9 cellular contexts compared by ENCODE assay signal in genomic region chr10:92695679-92696605, GRCh38. TPM values are rescaled to one million over a fixed set of nuclear protein-coding genes. Genes with fewer than 3 reads are reported as not detected.
DNase-seq lines count a peak whose midpoint lies in the region; ATAC-seq and TF ChIP-seq lines count a peak whose summit lies in the region.
"Had no signal": no experiment of that assay in that cellular context is flagged by ENCODE, and none has a peak within 500 bp of the region (broad histone marks: within the 10 kb centered on the region; RNA-seq: fewer than 3 reads in every experiment).

No MANE protein-coding gene starts in this region.

- H3K27me3 ChIP-seq in HUES48 (ENCODE audit: control insufficient read depth, insufficient read depth, low read length) (peaks cover 99% of the 10 kb centered on the region), liver (ENCODE audit: control insufficient read depth in 4 of 4, insufficient read depth in 4 of 4, low read length in 3 of 4) (no peaks in the 10 kb centered on the region)

- H3K9me3 ChIP-seq in HUES48 (ENCODE audit: control insufficient read depth, insufficient read depth, low read length) (no peaks in the 10 kb centered on the region), liver (ENCODE audit: control insufficient read depth in 4 of 4, low read length in 3 of 4) (no peaks in the 10 kb centered on the region), mucosa of descending colon (no peaks in the 10 kb centered on the region)

- intact Hi-C loops in mucosa of descending colon (cut with DNase I, micrococcal nuclease): no loop called here

- H3K36me3 ChIP-seq in HUES48 (ENCODE audit: control insufficient read depth, insufficient read depth, low read length) (no peaks in the 10 kb centered on the region; the same call in 1 of the 2 replicates), liver (ENCODE audit: control insufficient read depth in 4 of 4, insufficient read depth in 3 of 4, low read depth in 1 of 4, low read length in 3 of 4) (peaks cover 0 to 15% (median 3%) of the 10 kb centered on the region in 4 donors), mucosa of descending colon (ENCODE audit: low read depth) (no peaks in the 10 kb centered on the region)

- no peak for ATAC-seq in mucosa of descending colon
- no peak for ATAC-seq in HG02981 (IDR thresholded peaks at IDR 0.05; ENCODE audit: unreplicated experiment)

- no peak overlapping the region for H3K9ac ChIP-seq in HUES48 (ENCODE audit: low read depth, low read length)
- peak overlapping the region; percentile 59 to 92 for H3K9ac ChIP-seq in liver (ENCODE audit: low read depth in 1 of 2, low read length in 2 of 2)

- H3K4me1 ChIP-seq in HUES48 (ENCODE audit: control insufficient read depth, insufficient read depth, low read length): peaks cover 30% of the 10 kb centered on the region
- peaks cover 18 to 64% (median 43%) of the 10 kb centered on the region in 4 donors for H3K4me1 ChIP-seq in liver (ENCODE audit: control insufficient read depth in 4 of 4, insufficient read depth in 4 of 4, low read length in 3 of 4)
- H3K4me1 ChIP-seq in mucosa of descending colon (ENCODE audit: low read depth): peaks cover 3% of the 10 kb centered on the region

- no peaks in the 10 kb centered on the region for H3K36me3 Mint-ChIP-seq in type B pancreatic cell
- H3K36me3 Mint-ChIP-seq: activated naive CD8-positive, alpha-beta T cell treated with anti-CD3 and anti-CD28 coated beads for 36 hours had no signal

- 34% methylated on average over 61 of the region's 61 CpGs for WGBS in liver

- DNase-seq in coronary artery (ENCODE audit: low spot score) (no peak), type B pancreatic cell (ENCODE audit: extremely low spot score, unreplicated experiment) (no peak), hippocampal formation (lab: John Stamatoyannopoulos, UW) (no peak), mucosa of descending colon (no peak)
- DNase-seq: activated naive CD8-positive, alpha-beta T cell treated with anti-CD3 and anti-CD28 coated beads for 36 hours had no signal

- peaks cover 94% of the 10 kb centered on the region for H3K27me3 Mint-ChIP-seq in type B pancreatic cell

- peak overlapping the region; percentile 70 for H3K4me3 Mint-ChIP-seq in type B pancreatic cell
- H3K4me3 Mint-ChIP-seq: activated naive CD8-positive, alpha-beta T cell treated with anti-CD3 and anti-CD28 coated beads for 36 hours had no signal

- H3K27ac Mint-ChIP-seq in type B pancreatic cell: no peak overlapping the region
- H3K27ac Mint-ChIP-seq: activated naive CD8-positive, alpha-beta T cell treated with anti-CD3 and anti-CD28 coated beads for 36 hours had no signal

- no peak for TF ChIP-seq RAD21 in liver (IDR thresholded peaks at IDR 0.05)

- no peak for TF ChIP-seq CTCF in coronary artery (IDR thresholded peaks at IDR 0.05)
- TF ChIP-seq CTCF in liver (IDR thresholded peaks at IDR 0.05; ENCODE audit: low read depth, low read length, missing input control): no peak
- TF ChIP-seq CTCF in type B pancreatic cell (conservative IDR thresholded peaks at IDR 0.05): no peak
- TF ChIP-seq CTCF in mucosa of descending colon (IDR thresholded peaks at IDR 0.05): no peak

- peaks cover 5% of the 10 kb centered on the region for H3K4me1 Mint-ChIP-seq in type B pancreatic cell (ENCODE audit: unreplicated experiment)

- H3K27ac ChIP-seq in HUES48 (ENCODE audit: low read depth, low read length) (no peak overlapping the region), coronary artery (no peak overlapping the region), liver (ENCODE audit: low read depth in 1 of 2, low read length in 2 of 2) (peak overlapping the region; percentile 91 to 97)
- H3K27ac ChIP-seq: VCaP had no signal

- H3K4me3 ChIP-seq in HUES48 (ENCODE audit: low read depth, low read length): peak overlapping the region; percentile 57
- H3K4me3 ChIP-seq in coronary artery: peak overlapping the region; percentile 57
- H3K4me3 ChIP-seq in liver (ENCODE audit: low read depth in 1 of 3, low read length in 3 of 3): peak overlapping the region; percentile 11 to 48 (median 24)
- no peak overlapping the region for H3K4me3 ChIP-seq in mucosa of descending colon

- no peaks in the 10 kb centered on the region for H3K9me3 Mint-ChIP-seq in type B pancreatic cell
- H3K9me3 Mint-ChIP-seq: activated naive CD8-positive, alpha-beta T cell treated with anti-CD3 and anti-CD28 coated beads for 36 hours had no signal

TF ChIP-seq in liver, 16 proteins besides CTCF, POLR2A, EP300 and RAD21:
- TF ChIP-seq TAF1 (conservative IDR thresholded peaks at IDR 0.05) (no peak), FOXA2 (IDR thresholded peaks at IDR 0.05) (peak; percentile 10), NR2F2 (IDR thresholded peaks at IDR 0.05) (no peak), JUND (IDR thresholded peaks at IDR 0.05) (no peak), MAX (IDR thresholded peaks at IDR 0.05) (no peak), FOXA1 (IDR thresholded peaks at IDR 0.05) (no peak), RXRA (IDR thresholded peaks at IDR 0.05) (no peak), EGR1 (IDR thresholded peaks at IDR 0.05; ENCODE audit: low read depth in 2 of 2) (no peak), YY1 (IDR thresholded peaks at IDR 0.05) (no peak), HNF4A (conservative IDR thresholded peaks at IDR 0.05) (no peak), HNF4G (IDR thresholded peaks at IDR 0.05) (no peak), GABPA (IDR thresholded peaks at IDR 0.05 in 1 of 2, conservative IDR thresholded peaks at IDR 0.05 in 1 of 2) (no peak), SP1 (IDR thresholded peaks at IDR 0.05) (no peak)
- TF ChIP-seq, protein P1, sequence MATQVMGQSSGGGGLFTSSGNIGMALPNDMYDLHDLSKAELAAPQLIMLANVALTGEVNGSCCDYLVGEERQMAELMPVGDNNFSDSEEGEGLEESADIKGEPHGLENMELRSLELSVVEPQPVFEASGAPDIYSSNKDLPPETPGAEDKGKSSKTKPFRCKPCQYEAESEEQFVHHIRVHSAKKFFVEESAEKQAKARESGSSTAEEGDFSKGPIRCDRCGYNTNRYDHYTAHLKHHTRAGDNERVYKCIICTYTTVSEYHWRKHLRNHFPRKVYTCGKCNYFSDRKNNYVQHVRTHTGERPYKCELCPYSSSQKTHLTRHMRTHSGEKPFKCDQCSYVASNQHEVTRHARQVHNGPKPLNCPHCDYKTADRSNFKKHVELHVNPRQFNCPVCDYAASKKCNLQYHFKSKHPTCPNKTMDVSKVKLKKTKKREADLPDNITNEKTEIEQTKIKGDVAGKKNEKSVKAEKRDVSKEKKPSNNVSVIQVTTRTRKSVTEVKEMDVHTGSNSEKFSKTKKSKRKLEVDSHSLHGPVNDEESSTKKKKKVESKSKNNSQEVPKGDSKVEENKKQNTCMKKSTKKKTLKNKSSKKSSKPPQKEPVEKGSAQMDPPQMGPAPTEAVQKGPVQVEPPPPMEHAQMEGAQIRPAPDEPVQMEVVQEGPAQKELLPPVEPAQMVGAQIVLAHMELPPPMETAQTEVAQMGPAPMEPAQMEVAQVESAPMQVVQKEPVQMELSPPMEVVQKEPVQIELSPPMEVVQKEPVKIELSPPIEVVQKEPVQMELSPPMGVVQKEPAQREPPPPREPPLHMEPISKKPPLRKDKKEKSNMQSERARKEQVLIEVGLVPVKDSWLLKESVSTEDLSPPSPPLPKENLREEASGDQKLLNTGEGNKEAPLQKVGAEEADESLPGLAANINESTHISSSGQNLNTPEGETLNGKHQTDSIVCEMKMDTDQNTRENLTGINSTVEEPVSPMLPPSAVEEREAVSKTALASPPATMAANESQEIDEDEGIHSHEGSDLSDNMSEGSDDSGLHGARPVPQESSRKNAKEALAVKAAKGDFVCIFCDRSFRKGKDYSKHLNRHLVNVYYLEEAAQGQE (IDR thresholded peaks at IDR 0.05): peak; percentile 15
- TF ChIP-seq, protein P2, sequence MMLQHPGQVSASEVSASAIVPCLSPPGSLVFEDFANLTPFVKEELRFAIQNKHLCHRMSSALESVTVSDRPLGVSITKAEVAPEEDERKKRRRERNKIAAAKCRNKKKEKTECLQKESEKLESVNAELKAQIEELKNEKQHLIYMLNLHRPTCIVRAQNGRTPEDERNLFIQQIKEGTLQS (IDR thresholded peaks at IDR 0.05): no peak
- TF ChIP-seq, protein P3, sequence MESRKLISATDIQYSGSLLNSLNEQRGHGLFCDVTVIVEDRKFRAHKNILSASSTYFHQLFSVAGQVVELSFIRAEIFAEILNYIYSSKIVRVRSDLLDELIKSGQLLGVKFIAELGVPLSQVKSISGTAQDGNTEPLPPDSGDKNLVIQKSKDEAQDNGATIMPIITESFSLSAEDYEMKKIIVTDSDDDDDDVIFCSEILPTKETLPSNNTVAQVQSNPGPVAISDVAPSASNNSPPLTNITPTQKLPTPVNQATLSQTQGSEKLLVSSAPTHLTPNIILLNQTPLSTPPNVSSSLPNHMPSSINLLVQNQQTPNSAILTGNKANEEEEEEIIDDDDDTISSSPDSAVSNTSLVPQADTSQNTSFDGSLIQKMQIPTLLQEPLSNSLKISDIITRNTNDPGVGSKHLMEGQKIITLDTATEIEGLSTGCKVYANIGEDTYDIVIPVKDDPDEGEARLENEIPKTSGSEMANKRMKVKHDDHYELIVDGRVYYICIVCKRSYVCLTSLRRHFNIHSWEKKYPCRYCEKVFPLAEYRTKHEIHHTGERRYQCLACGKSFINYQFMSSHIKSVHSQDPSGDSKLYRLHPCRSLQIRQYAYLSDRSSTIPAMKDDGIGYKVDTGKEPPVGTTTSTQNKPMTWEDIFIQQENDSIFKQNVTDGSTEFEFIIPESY (IDR thresholded peaks at IDR 0.05): no peak

RNA-seq across cellular contexts. Expression of gene HHEX, which starts 6.2 kb away (rescaled TPM):
- total RNA-seq in liver (10 to 100 TPM; 16.2 to 34.8 TPM), type B pancreatic cell (ENCODE audit: low replicate concordance) (6.6 and 6.7 TPM in 2 replicates), mucosa of descending colon (1 to 10 TPM; 3.5 to 8.8 (median 4.0) TPM)
- polyA plus RNA-seq in liver: 10 to 100 TPM; 33.5 to 42.2 TPM

Comparison
In these comparisons a context has a peak if more than half of its experiments do, and no peak if none do; other contexts are left out.
1. H3K27ac ChIP-seq: peak in liver (2 of 2); none in HUES48 (single experiment) and coronary artery (0 of 2).